In the genomic region with DNA sequence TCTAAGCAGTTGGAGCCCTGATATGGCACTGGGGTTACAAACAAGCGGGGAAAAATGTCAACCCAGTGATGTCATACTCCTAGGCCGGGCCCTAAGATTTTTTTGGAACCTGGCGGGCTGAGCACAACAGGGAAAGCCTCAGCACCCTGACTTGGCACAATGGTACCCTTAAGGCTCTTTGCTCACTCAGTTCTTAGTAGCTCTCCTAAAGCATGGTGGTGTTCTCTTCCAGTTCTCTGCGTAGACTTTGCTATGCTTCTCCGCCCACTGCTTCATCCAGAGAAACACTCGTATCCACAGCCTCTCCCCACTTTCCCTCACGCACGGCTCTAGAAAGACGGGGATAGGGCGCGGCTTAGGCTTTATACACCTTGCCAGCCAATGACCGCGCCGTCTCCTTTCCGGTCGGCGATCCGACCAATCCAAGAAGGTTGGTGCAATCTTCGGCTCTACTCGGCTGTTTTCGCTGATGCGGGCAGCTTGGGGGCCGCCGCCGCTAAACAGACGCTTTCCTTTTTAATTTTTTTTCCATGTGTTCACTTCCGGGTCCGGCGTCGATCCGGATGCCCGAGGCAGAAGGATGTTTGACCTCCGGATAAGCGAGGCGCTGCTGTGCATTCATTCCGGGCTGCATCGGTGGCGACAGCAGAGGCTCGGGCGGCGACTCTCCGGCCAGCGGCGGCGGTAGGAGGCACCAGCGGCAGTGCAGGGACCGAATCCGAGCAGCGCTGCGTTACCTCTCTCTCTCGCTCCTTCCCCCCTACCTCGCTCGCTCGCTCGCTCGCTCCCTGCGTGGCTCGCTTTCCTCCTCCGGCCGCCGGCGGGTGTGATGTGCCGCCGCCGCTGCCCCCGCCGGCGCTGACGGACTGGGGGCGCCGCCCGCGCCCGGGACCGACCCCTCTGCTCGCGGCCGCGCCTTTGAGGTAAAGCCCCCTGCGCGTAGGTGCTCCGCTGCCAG, we compare ENCODE assay signal across 8 cellular contexts. TPM values are rescaled to one million over a fixed set of nuclear protein-coding genes. Genes with fewer than 3 reads are reported as not detected.
DNase-seq lines count a peak whose midpoint lies in the region; ATAC-seq and TF ChIP-seq lines count a peak whose summit lies in the region.

A gene (plus strand): TSS at position 530 of the 958 bp plus-strand sequence. CDS start 33,487 bp downstream, outside the sequence.

- peaks cover 40% of the 10 kb centered on the region for H4K20me1 ChIP-seq in BLaER1

- H3K9me3 ChIP-seq in BLaER1 = no peaks in the 10 kb centered on the region

- TF ChIP-seq CTCF in coronary artery (IDR thresholded peaks at IDR 0.05) = no peak

- CTCF ChIA-PET in activated CD4-positive, alpha-beta T cell treated with anti-CD3 and anti-CD28 coated beads, Interleukin-2, amount 10 ng/mL, durations not matched to agents 7 days and 5 days (lab: Charles Lee) = interaction anchor here (2.5 kb wide), 1 partner anchor 89 kb away, joined by 11 read pairs; a partner anchor contains a TSS

- H3K4me2 ChIP-seq in BLaER1 = peak within 1 kb of the TSS; percentile 92

- H3K27me3 Mint-ChIP-seq in activated CD4-positive, alpha-beta T cell treated with anti-CD3 and anti-CD28 coated beads, Interleukin-2, amount 10 ng/mL, durations not matched to agents 7 days and 5 days = peaks cover 14% of the 10 kb centered on the region

- H3K36me3 Mint-ChIP-seq in activated CD4-positive, alpha-beta T cell treated with anti-CD3 and anti-CD28 coated beads, Interleukin-2, amount 10 ng/mL, durations not matched to agents 7 days and 5 days (ENCODE audit: low read depth) = peaks cover 8% of the 10 kb centered on the region

- POLR2A ChIA-PET in activated CD4-positive, alpha-beta T cell treated with anti-CD3 and anti-CD28 coated beads, Interleukin-2, amount 10 ng/mL, durations not matched to agents 7 days and 5 days (lab: Charles Lee) = interaction anchor here (1.2 to 1.3 kb wide), 2 partner anchors 71 to 89 kb away, joined by 3 to 8 read pairs; a partner anchor contains a TSS

- peak within 1 kb of the TSS; percentile 93 for H3K27ac ChIP-seq in BLaER1
- peak within 1 kb of the TSS; percentile 93 to 96 for H3K27ac ChIP-seq in coronary artery
- peak within 1 kb of the TSS; percentile 85 for H3K27ac ChIP-seq in layer of hippocampus (ENCODE audit: low read depth, low read length)

- no peaks in the 10 kb centered on the region for H3K36me3 ChIP-seq in BLaER1

- peak within 1 kb of the TSS; percentile 92 for H3K9ac ChIP-seq in BLaER1

- ATAC-seq in HG03460 (IDR thresholded peaks at IDR 0.05; ENCODE audit: unreplicated experiment) = peak; percentile 93

- peak within 1 kb of the TSS; percentile 95 for H3K4me3 Mint-ChIP-seq in activated CD4-positive, alpha-beta T cell treated with anti-CD3 and anti-CD28 coated beads, Interleukin-2, amount 10 ng/mL, durations not matched to agents 7 days and 5 days

- H3K9me3 Mint-ChIP-seq in activated CD4-positive, alpha-beta T cell treated with anti-CD3 and anti-CD28 coated beads, Interleukin-2, amount 10 ng/mL, durations not matched to agents 7 days and 5 days = no peaks in the 10 kb centered on the region

- peak within 1 kb of the TSS; percentile 88 for H3K4me3 ChIP-seq in BLaER1
- peak within 1 kb of the TSS; percentile 92 for H3K4me3 ChIP-seq in coronary artery

- H3K27me3 ChIP-seq in BLaER1 (no peaks in the 10 kb centered on the region), layer of hippocampus (ENCODE audit: control insufficient read depth, insufficient read depth, low read length) (no peaks in the 10 kb centered on the region)

- peak within 1 kb of the TSS; percentile 98 for H3K27ac Mint-ChIP-seq in activated CD4-positive, alpha-beta T cell treated with anti-CD3 and anti-CD28 coated beads, Interleukin-2, amount 10 ng/mL, durations not matched to agents 7 days and 5 days

- H3K4me1 Mint-ChIP-seq in activated CD4-positive, alpha-beta T cell treated with anti-CD3 and anti-CD28 coated beads, Interleukin-2, amount 10 ng/mL, durations not matched to agents 7 days and 5 days = peaks cover 49% of the 10 kb centered on the region

- DNase-seq in GM19240 (ENCODE audit: insufficient read length, low spot score) = peak; percentile 85
- DNase-seq in NCI-H69 (lab: John Stamatoyannopoulos, UW) = peak; percentile 99
- DNase-seq in activated CD4-positive, alpha-beta T cell treated with anti-CD3 and anti-CD28 coated beads, Interleukin-2, amount 10 ng/mL, durations not matched to agents 7 days and 5 days = peak; percentile 95
- DNase-seq in coronary artery (ENCODE audit: low spot score) = peak; percentile 98
- DNase-seq in stimulated activated CD4-positive, alpha-beta T cell treated with anti-CD3 and anti-CD28 coated beads, Interleukin-1b, Interleukin-23, amount 100 ng/mL, for 4 hours (ENCODE audit: low read depth in 2 of 2) = peak; percentile 72 to 79

- peaks cover 14% of the 10 kb centered on the region for H3K4me1 ChIP-seq in BLaER1

RNA-seq across cellular contexts. Expression of the gene that starts here (rescaled TPM):
- total RNA-seq in activated CD4-positive, alpha-beta T cell treated with anti-CD3 and anti-CD28 coated beads, Interleukin-2, amount 10 ng/mL, durations not matched to agents 7 days and 5 days = 10 to 100 TPM; 30.8 to 33.9 TPM

Comparison
In these comparisons a context has a peak if more than half of its experiments do, and no peak if none do; other contexts are left out.
1. Peak in every context shown above with its lines: DNase-seq, ATAC-seq, H3K4me3 ChIP-seq and H3K27ac ChIP-seq.